34 cellular contexts compared by ENCODE assay signal in the genomic region with DNA sequence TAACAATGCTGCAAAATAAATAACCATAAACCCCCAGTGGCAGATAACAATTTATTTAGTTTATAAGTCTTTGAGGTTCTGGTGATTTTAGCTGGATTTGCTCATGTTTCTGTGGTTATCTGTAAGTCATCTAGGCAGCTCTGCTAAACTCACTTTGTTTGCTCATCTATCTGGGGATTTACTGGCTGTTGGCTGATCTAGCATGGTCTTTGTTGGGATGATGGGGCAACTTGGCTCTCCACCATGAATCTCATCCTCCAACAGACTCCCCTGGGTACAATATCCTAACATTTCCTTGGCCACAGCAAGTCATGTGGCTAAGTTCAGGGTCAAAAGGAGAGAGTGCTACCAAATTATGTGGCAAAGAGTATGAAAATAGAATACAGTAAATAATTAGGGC.
"Had no signal": no experiment of that assay in that cellular context is flagged by ENCODE, and none has a peak within 500 bp of the region (broad histone marks: within the 10 kb centered on the region; RNA-seq: fewer than 3 reads in every experiment).

No MANE protein-coding gene starts in this region.

- DNase-seq: Karpas-422, Kasumi-1, MG63, MM.1S, MV-4-11, NCI-H1048, NCI-H1092, NCI-H1092 treated with DMSO at 0.1 percent for 48 hours, NCI-H1105, NCI-H1105 treated with DMSO at 0.1 percent for 48 hours, NCI-H1417, NCI-H1417 treated with DMSO at 0.1 percent for 48 hours, NCI-H1436, NCI-H1436 treated with DMSO at 0.1 percent for 48 hours, NCI-H146, NCI-H1694, NCI-H1694 treated with DMSO at 0.1 percent for 48 hours, NCI-H187, NCI-H187 treated with DMSO at 0.1 percent for 48 hours, NCI-H1930, NCI-H2029, NCI-H2029 treated with DMSO at 0.1 percent for 48 hours, NCI-H2081, NCI-H2081 treated with DMSO at 0.1 percent for 48 hours, NCI-H2107, NCI-H2171, NCI-H2171 treated with DMSO at 0.1 percent for 48 hours, NCI-H2227 treated with DMSO at 0.1 percent for 48 hours, NCI-H226, NCI-H345, NCI-H446, NCI-H446 treated with DMSO at 0.1 percent for 48 hours, NCI-H510A, NCI-H510A treated with DMSO at 0.1 percent for 48 hours had no signal
